In the genomic region with DNA sequence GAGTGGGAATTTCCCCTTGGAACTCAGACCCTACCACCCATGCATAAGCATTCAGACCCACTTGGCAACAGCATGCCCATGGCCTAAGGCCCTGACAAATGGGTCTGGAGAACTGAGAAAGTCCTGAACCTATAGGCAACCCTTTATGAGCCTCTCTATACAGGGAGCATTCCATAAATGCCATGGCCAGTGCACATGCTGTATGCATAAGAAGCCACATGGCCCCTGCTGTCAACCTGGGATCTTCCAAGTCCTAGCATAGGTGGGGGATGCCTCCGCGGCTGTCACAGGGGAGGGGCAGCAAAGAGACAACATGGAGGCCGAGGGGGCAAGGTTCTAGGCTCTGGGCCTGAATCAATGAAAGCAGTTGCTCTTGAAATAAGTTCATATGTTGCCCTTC, we compare ENCODE assay signal across 24 cellular contexts. TPM values are rescaled to one million over a fixed set of nuclear protein-coding genes. Genes with fewer than 3 reads are reported as not detected.
DNase-seq lines count a peak whose midpoint lies in the region; ATAC-seq, FAIRE-seq and TF ChIP-seq lines count a peak whose summit lies in the region.
"Had no signal": no experiment of that assay in that cellular context is flagged by ENCODE, and none has a peak within 500 bp of the region (broad histone marks: within the 10 kb centered on the region; RNA-seq: fewer than 3 reads in every experiment).

No MANE protein-coding gene starts in this region.

- no peaks in the 10 kb centered on the region for H4K20me1 ChIP-seq in astrocyte (ENCODE audit: insufficient read depth, low read length)
- H4K20me1 ChIP-seq: BLaER1 had no signal

- peak; percentile 21 for DNase-seq in activated CD8-positive, alpha-beta memory T cell treated with anti-CD3 and anti-CD28 coated beads, Interleukin-2, amount 10 ng/mL, durations not matched to agents 7 days and 5 days
- DNase-seq in activated CD8-positive, alpha-beta memory T cell treated with anti-CD3 and anti-CD28 coated beads for 24 hours: no peak
- no peak for DNase-seq in astrocyte (ENCODE audit: low read depth)
- DNase-seq in islet precursor cell: peak; percentile 70
- DNase-seq in substantia nigra (lab: John Stamatoyannopoulos, UW): no peak
- no peak for DNase-seq in brain microvascular endothelial cell
- DNase-seq in kidney: no peak
- DNase-seq in spleen: no peak
- DNase-seq: CD4-positive, CD25-positive, alpha-beta regulatory T cell; EL; GDM1; MM.1S; NCI-H2029; NCI-H446; NCI-H524 treated with DMSO at 0.1 percent for 48 hours; NCI-H82; NK-92 treated with Interleukin-12 subunit alpha and Interleukin-12 subunit beta, amount 100 ng/mL, for 24 hours; PC-3; SJCRH30 had no signal

- TF ChIP-seq CTCF in astrocyte (IDR thresholded peaks at IDR 0.05; ENCODE audit: insufficient read depth, low read depth, low read length) (no peak), brain microvascular endothelial cell (IDR thresholded peaks at IDR 0.05; ENCODE audit: low read depth, low read length, missing control alignments) (no peak), kidney (IDR thresholded peaks at IDR 0.05; ENCODE audit: borderline replicate concordance, extremely low read depth, insufficient read depth) (no peak), spleen (IDR thresholded peaks at IDR 0.05 in 8 of 11, conservative IDR thresholded peaks at IDR 0.05 in 3 of 11) (no peak)

- no peak overlapping the region for H3K4me2 ChIP-seq in astrocyte (ENCODE audit: low read length)
- H3K4me2 ChIP-seq: BLaER1 had no signal

- H3K27me3 Mint-ChIP-seq in activated CD8-positive, alpha-beta memory T cell treated with anti-CD3 and anti-CD28 coated beads, Interleukin-2, amount 10 ng/mL, durations not matched to agents 7 days and 5 days: peaks cover 5% of the 10 kb centered on the region
- peaks cover 9% of the 10 kb centered on the region for H3K27me3 Mint-ChIP-seq in astrocyte (ENCODE audit: low read depth, unreplicated experiment)

- H3K79me2 ChIP-seq in astrocyte (ENCODE audit: insufficient read depth, low read length): no peaks in the 10 kb centered on the region

- ATAC-seq in activated CD8-positive, alpha-beta memory T cell treated with anti-CD3 and anti-CD28 coated beads, Interleukin-2, amount 10 ng/mL, durations not matched to agents 7 days and 5 days: no peak
- ATAC-seq: GM12878, K562, PC-3, Right ventricle myocardium inferior had no signal

- H3K9me3 ChIP-seq in astrocyte (ENCODE audit: insufficient read depth, low read depth, low read length): no peaks in the 10 kb centered on the region
- no peaks in the 10 kb centered on the region for H3K9me3 ChIP-seq in kidney (ENCODE audit: control insufficient read depth in 1 of 2, low read length in 2 of 2)
- H3K9me3 ChIP-seq in spleen: no peaks in the 10 kb centered on the region
- H3K9me3 ChIP-seq: BLaER1, SJCRH30 had no signal

- H2AFZ ChIP-seq in astrocyte (ENCODE audit: low read depth, low read length): no peak overlapping the region

- H3K27me3 ChIP-seq in astrocyte (ENCODE audit: insufficient read depth, low read length): no peaks in the 10 kb centered on the region
- H3K27me3 ChIP-seq in brain microvascular endothelial cell (replicated peaks): no peaks in the 10 kb centered on the region
- H3K27me3 ChIP-seq in spleen (replicated peaks in 1 of 7): no peaks in the 10 kb centered on the region
- H3K27me3 ChIP-seq: BLaER1, SJCRH30 had no signal

- no peak overlapping the region for H3K27ac Mint-ChIP-seq in activated CD8-positive, alpha-beta memory T cell treated with anti-CD3 and anti-CD28 coated beads, Interleukin-2, amount 10 ng/mL, durations not matched to agents 7 days and 5 days
- peak overlapping the region; percentile 58 for H3K27ac Mint-ChIP-seq in astrocyte (ENCODE audit: unreplicated experiment)

- H3K4me1 ChIP-seq in astrocyte (ENCODE audit: insufficient read depth, low read length) (no peaks in the 10 kb centered on the region), kidney (ENCODE audit: control insufficient read depth in 1 of 2, insufficient read depth in 1 of 2, low read depth in 1 of 2, low read length in 2 of 2) (no peaks in the 10 kb centered on the region), spleen (peaks cover 0 to 3% (median 0%) of the 10 kb centered on the region in 6 donors)
- H3K4me1 ChIP-seq: SJCRH30 had no signal

- H3K36me3 Mint-ChIP-seq in activated CD8-positive, alpha-beta memory T cell treated with anti-CD3 and anti-CD28 coated beads, Interleukin-2, amount 10 ng/mL, durations not matched to agents 7 days and 5 days: no peaks in the 10 kb centered on the region
- peaks cover 2% of the 10 kb centered on the region for H3K36me3 Mint-ChIP-seq in astrocyte (ENCODE audit: low read depth, unreplicated experiment)
- H3K36me3 Mint-ChIP-seq: CD4-positive, CD25-positive, alpha-beta regulatory T cell had no signal

- CTCF ChIA-PET in activated CD8-positive, alpha-beta memory T cell treated with anti-CD3 and anti-CD28 coated beads, Interleukin-2, amount 10 ng/mL, durations not matched to agents 7 days and 5 days (lab: Charles Lee): no interaction called here

- 74 to 100% (median 89%) methylated on average over 1 to 3 of the region's 3 CpGs for WGBS in spleen, 5 donors

- in situ Hi-C loops in brain microvascular endothelial cell (cut with HindIII; ENCODE audit: low pct_ligation_motif_present, low sequenced_read_pairs): no loop called here

- intact Hi-C loops in kidney (cut with DNase I): no loop called here
- intact Hi-C loops in spleen (cut with DNase I; ENCODE audit: low total_unique reads): no loop called here

- H3K4me1 Mint-ChIP-seq in activated CD8-positive, alpha-beta memory T cell treated with anti-CD3 and anti-CD28 coated beads, Interleukin-2, amount 10 ng/mL, durations not matched to agents 7 days and 5 days: peaks cover 7% of the 10 kb centered on the region
- no peaks in the 10 kb centered on the region for H3K4me1 Mint-ChIP-seq in astrocyte (ENCODE audit: low read depth, unreplicated experiment)
- H3K4me1 Mint-ChIP-seq: CD4-positive, CD25-positive, alpha-beta regulatory T cell had no signal

- H3K27ac ChIP-seq in astrocyte (ENCODE audit: low read depth, low read length) (no peak overlapping the region), substantia nigra (ENCODE audit: low read depth, low read length, poor library complexity, severe bottlenecking) (peak overlapping the region; percentile 13), brain microvascular endothelial cell (no peak overlapping the region), kidney (ENCODE audit: low read depth in 2 of 2, low read length in 2 of 2) (no peak overlapping the region), spleen (no peak overlapping the region)
- H3K27ac ChIP-seq: BLaER1, SJCRH30 had no signal

- no peaks in the 10 kb centered on the region for H3K9me3 Mint-ChIP-seq in activated CD8-positive, alpha-beta memory T cell treated with anti-CD3 and anti-CD28 coated beads, Interleukin-2, amount 10 ng/mL, durations not matched to agents 7 days and 5 days (ENCODE audit: low read depth)
- no peaks in the 10 kb centered on the region for H3K9me3 Mint-ChIP-seq in astrocyte (ENCODE audit: unreplicated experiment)

- H3K4me3 Mint-ChIP-seq in activated CD8-positive, alpha-beta memory T cell treated with anti-CD3 and anti-CD28 coated beads, Interleukin-2, amount 10 ng/mL, durations not matched to agents 7 days and 5 days: no peak overlapping the region
- H3K4me3 Mint-ChIP-seq in astrocyte (ENCODE audit: unreplicated experiment): no peak overlapping the region

- FAIRE-seq in astrocyte (lab: Jason Lieb, UNC) (no peak), kidney (lab: Jason Lieb, UNC) (no peak)
- FAIRE-seq: GM12878, H54, K562 had no signal

- no peaks in the 10 kb centered on the region for H3K36me3 ChIP-seq in astrocyte (ENCODE audit: insufficient read depth, low read length)
- no peaks in the 10 kb centered on the region for H3K36me3 ChIP-seq in brain microvascular endothelial cell (replicated peaks)
- H3K36me3 ChIP-seq in kidney (ENCODE audit: control insufficient read depth in 1 of 2, insufficient read depth in 2 of 2, low read length in 2 of 2): no peaks in the 10 kb centered on the region
- no peaks in the 10 kb centered on the region for H3K36me3 ChIP-seq in spleen
- H3K36me3 ChIP-seq: BLaER1, SJCRH30 had no signal

- no peak for TF ChIP-seq POLR2A in spleen (IDR thresholded peaks at IDR 0.05)

- H3K9ac ChIP-seq in astrocyte (ENCODE audit: low read length) (no peak overlapping the region), kidney (ENCODE audit: low read length in 2 of 2) (no peak overlapping the region)
- H3K9ac ChIP-seq: BLaER1 had no signal

- H3K4me3 ChIP-seq in astrocyte (ENCODE audit: insufficient read depth, low read depth, low read length) (no peak overlapping the region), brain microvascular endothelial cell (ENCODE audit: low read depth, low read length) (no peak overlapping the region), kidney (ENCODE audit: low read length in 2 of 2) (no peak overlapping the region), spleen (no peak overlapping the region)
- H3K4me3 ChIP-seq: BLaER1, GM12878, K562, SJCRH30 had no signal

RNA-seq across cellular contexts. Expression of gene NIPAL4, which starts 8.2 kb away (rescaled TPM):
- total RNA-seq in activated CD8-positive, alpha-beta memory T cell treated with anti-CD3 and anti-CD28 coated beads, Interleukin-2, amount 10 ng/mL, durations not matched to agents 7 days and 5 days: under 1 TPM in 1 of 2 experiments, not detected in 1; 0.37 TPM
- total RNA-seq in astrocyte (7.1 and 10.8 TPM in 2 replicates), kidney (not detected), spleen (under 1 TPM in 6 of 7 donors, not detected in 1; 0.34 to 0.73 (median 0.47) TPM)
- polyA plus RNA-seq in kidney (ENCODE audit: insufficient read depth, low read depth, low replicate concordance) (not detected), spleen (under 1 TPM; 0.19 to 0.49 (median 0.39) TPM)
- total RNA-seq: K562, Right ventricle myocardium inferior, SJCRH30 had no signal
- polyA plus RNA-seq: K562 had no signal

Comparison
In these comparisons a context has a peak if more than half of its experiments do, and no peak if none do; other contexts are left out.
1. DNase-seq: peak in activated CD8-positive, alpha-beta memory T cell treated with anti-CD3 and anti-CD28 coated beads, Interleukin-2, amount 10 ng/mL, durations not matched to agents 7 days and 5 days (single experiment) and islet precursor cell (single experiment); none in activated CD8-positive, alpha-beta memory T cell treated with anti-CD3 and anti-CD28 coated beads for 24 hours (single experiment), astrocyte (single experiment), substantia nigra (0 of 49), brain microvascular endothelial cell (single experiment), kidney (single experiment) and spleen (single experiment).